Comparison of ENCODE assay signal across 8 cellular contexts in the genomic region with DNA sequence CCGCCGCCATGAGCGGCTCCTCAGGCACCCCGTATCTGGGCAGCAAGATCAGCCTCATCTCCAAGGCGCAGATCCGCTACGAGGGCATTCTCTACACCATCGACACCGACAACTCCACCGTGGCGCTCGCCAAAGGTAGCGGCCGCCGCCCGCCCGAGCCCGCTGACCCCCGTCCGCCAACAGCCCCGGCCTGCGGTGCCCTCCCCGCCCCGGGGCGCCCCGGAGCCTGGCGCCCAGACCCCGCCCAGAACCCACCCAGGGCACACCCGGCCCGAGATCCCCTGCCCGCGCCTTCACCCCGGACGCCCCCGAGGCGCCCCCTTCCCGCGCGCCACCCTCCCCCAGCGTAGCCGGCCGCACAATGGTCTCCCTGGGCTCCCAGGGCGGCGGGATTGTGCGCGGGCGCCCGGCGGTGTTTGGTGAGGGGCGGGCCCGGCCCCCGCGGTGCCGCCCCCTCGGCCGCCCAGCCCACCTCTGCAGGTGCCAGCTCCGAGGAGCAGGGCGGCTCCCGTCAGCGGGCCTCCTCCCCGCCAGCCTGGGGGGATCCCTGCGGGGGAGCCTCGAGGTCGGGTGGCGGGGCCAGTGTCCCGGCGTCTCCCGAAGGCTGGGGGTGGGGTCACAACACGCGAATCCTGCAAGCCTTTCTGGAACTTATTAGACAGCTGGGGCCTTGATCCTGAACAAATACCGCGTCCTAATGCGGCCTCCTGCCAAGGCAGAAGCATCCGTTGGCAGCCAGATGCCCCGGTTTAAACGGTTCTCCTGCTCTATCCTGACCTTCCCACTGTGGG. TPM values are rescaled to one million over a fixed set of nuclear protein-coding genes. Genes with fewer than 3 reads are reported as not detected.
A peak's percentile ranks its signal among the peaks of the same experiment; 100 is the strongest.
DNase-seq lines count a peak whose midpoint lies in the region; ATAC-seq and TF ChIP-seq lines count a peak whose summit lies in the region.

No MANE protein-coding gene starts in this region.

- H3K27ac Mint-ChIP-seq in activated CD8-positive, alpha-beta memory T cell treated with anti-CD3 and anti-CD28 coated beads, Interleukin-2, amount 10 ng/mL, durations not matched to agents 7 days and 5 days, result no peak overlapping the region

- no peak overlapping the region for H2AFZ ChIP-seq in neuron (ENCODE audit: low read depth, low read length)

- TF ChIP-seq POLR2A in esophagus squamous epithelium (IDR thresholded peaks at IDR 0.05), result peak in 1 of 4 donors; percentile 27

- H3K4me3 Mint-ChIP-seq in activated CD8-positive, alpha-beta memory T cell treated with anti-CD3 and anti-CD28 coated beads, Interleukin-2, amount 10 ng/mL, durations not matched to agents 7 days and 5 days, result peak overlapping the region; percentile 75

- peaks cover 10 to 42% (median 19%) of the 10 kb centered on the region in 3 donors for H3K36me3 ChIP-seq in esophagus squamous epithelium
- H3K36me3 ChIP-seq in neuron (ENCODE audit: insufficient read depth, low read length), result peaks cover 33% of the 10 kb centered on the region

- peak; percentile 18 for ATAC-seq in HG02588 (IDR thresholded peaks at IDR 0.05; ENCODE audit: unreplicated experiment)
- ATAC-seq in activated CD8-positive, alpha-beta memory T cell treated with anti-CD3 and anti-CD28 coated beads, Interleukin-2, amount 10 ng/mL, durations not matched to agents 7 days and 5 days, result peak; percentile 7

- H3K9me3 ChIP-seq in esophagus squamous epithelium, result no peaks in the 10 kb centered on the region
- no peaks in the 10 kb centered on the region for H3K9me3 ChIP-seq in neuron (ENCODE audit: low read length)

- H3K27me3 Mint-ChIP-seq in activated CD8-positive, alpha-beta memory T cell treated with anti-CD3 and anti-CD28 coated beads, Interleukin-2, amount 10 ng/mL, durations not matched to agents 7 days and 5 days, result peaks cover 2% of the 10 kb centered on the region

- 0 to 3% methylated on average over 4 to 7 of the region's 76 CpGs for WGBS in esophagus squamous epithelium, 2 donors

- H3K27ac ChIP-seq in esophagus squamous epithelium, result peak overlapping the region; percentile 87 to 99 (median 94)

- CTCF ChIA-PET in activated CD8-positive, alpha-beta memory T cell treated with anti-CD3 and anti-CD28 coated beads, Interleukin-2, amount 10 ng/mL, durations not matched to agents 7 days and 5 days (lab: Charles Lee), result interaction anchor here (1.0 to 3.1 kb wide), 3 partner anchors 20 to 112 kb away, joined by 3 to 20 read pairs (median 7); partner anchors contain the start of genes PSMA7 and SS18L1

- H3K36me3 Mint-ChIP-seq in activated CD8-positive, alpha-beta memory T cell treated with anti-CD3 and anti-CD28 coated beads, Interleukin-2, amount 10 ng/mL, durations not matched to agents 7 days and 5 days, result peaks cover 30% of the 10 kb centered on the region

- H3K4me3 ChIP-seq in esophagus squamous epithelium (peak overlapping the region; percentile 64 to 97 (median 83)), neuron (ENCODE audit: low read length) (peak overlapping the region; percentile 89)

- peaks cover 28% of the 10 kb centered on the region for H3K4me1 Mint-ChIP-seq in activated CD8-positive, alpha-beta memory T cell treated with anti-CD3 and anti-CD28 coated beads, Interleukin-2, amount 10 ng/mL, durations not matched to agents 7 days and 5 days

- H3K9me3 Mint-ChIP-seq in activated CD8-positive, alpha-beta memory T cell treated with anti-CD3 and anti-CD28 coated beads, Interleukin-2, amount 10 ng/mL, durations not matched to agents 7 days and 5 days (ENCODE audit: low read depth), result no peaks in the 10 kb centered on the region

- H3K27me3 ChIP-seq in esophagus squamous epithelium (peaks cover 0 to 19% (median 0%) of the 10 kb centered on the region in 4 donors), neuron (ENCODE audit: insufficient read depth, low read length) (no peaks in the 10 kb centered on the region)

- H3K4me1 ChIP-seq in esophagus squamous epithelium, result peaks cover 13 to 31% (median 14%) of the 10 kb centered on the region in 3 donors
- H3K4me1 ChIP-seq in neuron (ENCODE audit: insufficient read depth, low read length), result peaks cover 26% of the 10 kb centered on the region

- intact Hi-C loops in esophagus squamous epithelium (cut with DNase I), result loop anchor here (5.0 kb wide), 1 partner anchor 56 kb away; the partner anchor contains the start of gene TAF4

- peak; percentile 80 for DNase-seq in NCI-H82 (lab: John Stamatoyannopoulos, UW)
- no peak for DNase-seq in NCI-H82 treated with DMSO at 0.1 percent for 48 hours (lab: John Stamatoyannopoulos, UW; ENCODE audit: unreplicated experiment)
- DNase-seq in NCI-H146 treated with DMSO at 0.1 percent for 48 hours (lab: John Stamatoyannopoulos, UW; ENCODE audit: unreplicated experiment), result peak; percentile 65
- peak; percentile 54 for DNase-seq in activated CD8-positive, alpha-beta memory T cell treated with anti-CD3 and anti-CD28 coated beads, Interleukin-2, amount 10 ng/mL, durations not matched to agents 7 days and 5 days
- DNase-seq in esophagus squamous epithelium (lab: John Stamatoyannopoulos, UW), result no peak
- no peak for DNase-seq in cortex of kidney (lab: John Stamatoyannopoulos, UW)

- TF ChIP-seq CTCF in esophagus squamous epithelium (IDR thresholded peaks at IDR 0.05), result no peak

RNA-seq across cellular contexts. Expression of gene LSM14B, which starts 0.6 kb away (rescaled TPM):
- 10 to 100 TPM; 34.6 to 34.8 TPM for total RNA-seq in activated CD8-positive, alpha-beta memory T cell treated with anti-CD3 and anti-CD28 coated beads, Interleukin-2, amount 10 ng/mL, durations not matched to agents 7 days and 5 days
- 10 to 100 TPM; 18.1 to 30.5 (median 21.7) TPM for total RNA-seq in esophagus squamous epithelium

RNA-seq across cellular contexts. Expression of gene PSMA7, which starts 20.3 kb away (rescaled TPM):
- 100 to 1,000 TPM; 287 to 359 TPM for total RNA-seq in activated CD8-positive, alpha-beta memory T cell treated with anti-CD3 and anti-CD28 coated beads, Interleukin-2, amount 10 ng/mL, durations not matched to agents 7 days and 5 days
- 100 to 1,000 TPM; 230 to 373 (median 297) TPM for total RNA-seq in esophagus squamous epithelium

RNA-seq across cellular contexts. Expression of gene SS18L1, which starts 20.7 kb away (rescaled TPM):
- 10 to 100 TPM; 19.5 to 23.0 TPM for total RNA-seq in activated CD8-positive, alpha-beta memory T cell treated with anti-CD3 and anti-CD28 coated beads, Interleukin-2, amount 10 ng/mL, durations not matched to agents 7 days and 5 days
- total RNA-seq in esophagus squamous epithelium, result 10 to 100 TPM in 3 of 4 donors, 1 to 10 TPM in 1; 7.8 to 24.5 (median 15.0) TPM

RNA-seq across cellular contexts. Expression of gene TAF4, which starts 57.2 kb away (rescaled TPM):
- total RNA-seq in activated CD8-positive, alpha-beta memory T cell treated with anti-CD3 and anti-CD28 coated beads, Interleukin-2, amount 10 ng/mL, durations not matched to agents 7 days and 5 days, result 10 to 100 TPM; 21.1 to 24.2 TPM
- total RNA-seq in esophagus squamous epithelium, result 10 to 100 TPM in 3 of 4 donors, 1 to 10 TPM in 1; 4.9 to 16.5 (median 14.4) TPM

RNA-seq across cellular contexts. Expression of gene MTG2, which starts 60.0 kb away (rescaled TPM):
- 10 to 100 TPM; 34.0 to 40.1 TPM for total RNA-seq in activated CD8-positive, alpha-beta memory T cell treated with anti-CD3 and anti-CD28 coated beads, Interleukin-2, amount 10 ng/mL, durations not matched to agents 7 days and 5 days
- total RNA-seq in esophagus squamous epithelium, result 10 to 100 TPM; 17.4 to 25.5 (median 21.7) TPM

Comparison
In these comparisons a context has a peak if more than half of its experiments do, and no peak if none do; other contexts are left out.
1. DNase-seq: peak in NCI-H82 (single experiment), NCI-H146 treated with DMSO at 0.1 percent for 48 hours (single experiment) and activated CD8-positive, alpha-beta memory T cell treated with anti-CD3 and anti-CD28 coated beads, Interleukin-2, amount 10 ng/mL, durations not matched to agents 7 days and 5 days (single experiment); none in NCI-H82 treated with DMSO at 0.1 percent for 48 hours (single experiment), esophagus squamous epithelium (single experiment) and cortex of kidney (single experiment).